24 cellular contexts compared by ENCODE assay signal in the genomic region with DNA sequence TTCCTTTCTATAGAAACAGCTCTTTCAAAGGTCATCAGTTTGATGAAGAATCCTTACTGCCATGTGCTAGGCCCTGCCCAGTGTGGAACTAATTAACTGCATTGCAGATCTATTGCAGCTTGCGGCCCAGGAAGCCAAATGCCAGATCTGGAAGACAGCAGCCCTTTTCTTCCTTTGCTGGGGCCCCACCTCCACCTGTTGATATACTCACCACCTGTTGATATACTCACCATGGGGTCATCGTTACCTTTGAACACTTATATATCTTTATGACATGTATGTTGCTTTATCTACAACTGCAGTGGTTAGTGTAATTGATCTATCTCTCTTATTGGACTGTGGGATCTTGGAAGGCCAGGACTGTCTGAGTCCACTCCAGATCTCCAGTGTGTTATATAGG.
A peak's percentile ranks its signal among the peaks of the same experiment; 100 is the strongest.
DNase-seq lines count a peak whose midpoint lies in the region; ATAC-seq, FAIRE-seq and TF ChIP-seq lines count a peak whose summit lies in the region.
"Had no signal": no experiment of that assay in that cellular context is flagged by ENCODE, and none has a peak within 500 bp of the region (broad histone marks: within the 10 kb centered on the region; RNA-seq: fewer than 3 reads in every experiment).

No MANE protein-coding gene starts in this region.

- peak overlapping the region; percentile 44 for H3K27ac ChIP-seq in SJCRH30
- H3K27ac ChIP-seq in small intestine (ENCODE audit: low read depth in 1 of 2, low read length in 1 of 2), result no peak overlapping the region
- no peak overlapping the region for H3K27ac ChIP-seq in tibial nerve
- H3K27ac ChIP-seq: 22Rv1, BLaER1, C4-2B, GM23248 had no signal

- H3K4me1 ChIP-seq in SJCRH30 (peaks cover 21% of the 10 kb centered on the region), small intestine (ENCODE audit: control insufficient read depth in 2 of 2, insufficient read depth in 1 of 2, low read depth in 1 of 2, low read length in 1 of 2) (no peaks in the 10 kb centered on the region), tibial nerve (no peaks in the 10 kb centered on the region)
- H3K4me1 ChIP-seq: BLaER1 had no signal

- no peak for ATAC-seq in GM18502 (IDR thresholded peaks at IDR 0.05; ENCODE audit: poor library complexity, unreplicated experiment)
- ATAC-seq: CD8-positive, alpha-beta T cell; HCT116 had no signal

- 16 to 64% (median 41%) methylated on average over 2 of the region's 2 CpGs for WGBS in small intestine, 3 donors
- WGBS in tibial nerve, 2 donors, result 81 to 91% methylated on average over 2 of the region's 2 CpGs

- TF ChIP-seq EP300 in tibial nerve (IDR thresholded peaks at IDR 0.05), result no peak

- FAIRE-seq in small intestine (lab: Jason Lieb, UNC), result no peak
- FAIRE-seq: A204.1, D721Med, G401.6, GM12892, GM19239 had no signal

- H3K4me3 ChIP-seq in SJCRH30 (no peak overlapping the region), small intestine (ENCODE audit: low read depth in 1 of 2, low read length in 2 of 2) (no peak overlapping the region), tibial nerve (no peak overlapping the region)
- H3K4me3 ChIP-seq: BLaER1, GM23248 had no signal

- H3K9me3 ChIP-seq in SJCRH30 (replicated peaks) (peaks cover 16% of the 10 kb centered on the region), small intestine (ENCODE audit: control insufficient read depth, low read depth) (no peaks in the 10 kb centered on the region), tibial nerve (peaks cover 0 to 9% (median 0%) of the 10 kb centered on the region in 4 donors)

- TF ChIP-seq CTCF in tibial nerve (IDR thresholded peaks at IDR 0.05), result no peak

- DNase-seq in DMS153 (lab: John Stamatoyannopoulos, UW), result peak; percentile 2
- DNase-seq in DMS153 treated with DMSO at 0.1 percent for 48 hours (lab: John Stamatoyannopoulos, UW; ENCODE audit: unreplicated experiment), result no peak
- DNase-seq in NCI-H146 (lab: John Stamatoyannopoulos, UW), result peak; percentile 61
- peak; percentile 98 to 100 for DNase-seq in SJCRH30
- peak; percentile 21 for DNase-seq in small intestine
- no peak for DNase-seq in medulla oblongata (ENCODE audit: extremely low spot score)
- no peak for DNase-seq in tibial nerve (ENCODE audit: low spot score in 2 of 2)
- DNase-seq: CD4-positive, CD25-positive, alpha-beta regulatory T cell; CD8-positive, alpha-beta T cell; DMS 273 treated with DMSO at 0.1 percent for 48 hours; DND-41; GM23248; H9; HFFc6 had no signal

- H3K36me3 ChIP-seq in SJCRH30, result no peaks in the 10 kb centered on the region
- H3K36me3 ChIP-seq in small intestine (ENCODE audit: control insufficient read depth in 2 of 2, insufficient read depth in 2 of 2, low read length in 2 of 2), result no peaks in the 10 kb centered on the region
- no peaks in the 10 kb centered on the region for H3K36me3 ChIP-seq in tibial nerve
- H3K36me3 ChIP-seq: BLaER1 had no signal

- H3K27me3 ChIP-seq in SJCRH30 (no peaks in the 10 kb centered on the region), small intestine (ENCODE audit: control insufficient read depth in 2 of 2, insufficient read depth in 2 of 2, low read length in 2 of 2) (no peaks in the 10 kb centered on the region), tibial nerve (no peaks in the 10 kb centered on the region)
- H3K27me3 ChIP-seq: BLaER1 had no signal

- TF ChIP-seq POLR2A in tibial nerve (IDR thresholded peaks at IDR 0.05), result no peak

Comparison
In these comparisons a context has a peak if more than half of its experiments do, and no peak if none do; other contexts are left out.
1. DNase-seq: peak in DMS153 (single experiment), NCI-H146 (single experiment), SJCRH30 (2 of 2) and small intestine (single experiment); none in DMS153 treated with DMSO at 0.1 percent for 48 hours (single experiment), medulla oblongata (single experiment) and tibial nerve (0 of 2).